22 cellular contexts compared by ENCODE assay signal in the genomic region with DNA sequence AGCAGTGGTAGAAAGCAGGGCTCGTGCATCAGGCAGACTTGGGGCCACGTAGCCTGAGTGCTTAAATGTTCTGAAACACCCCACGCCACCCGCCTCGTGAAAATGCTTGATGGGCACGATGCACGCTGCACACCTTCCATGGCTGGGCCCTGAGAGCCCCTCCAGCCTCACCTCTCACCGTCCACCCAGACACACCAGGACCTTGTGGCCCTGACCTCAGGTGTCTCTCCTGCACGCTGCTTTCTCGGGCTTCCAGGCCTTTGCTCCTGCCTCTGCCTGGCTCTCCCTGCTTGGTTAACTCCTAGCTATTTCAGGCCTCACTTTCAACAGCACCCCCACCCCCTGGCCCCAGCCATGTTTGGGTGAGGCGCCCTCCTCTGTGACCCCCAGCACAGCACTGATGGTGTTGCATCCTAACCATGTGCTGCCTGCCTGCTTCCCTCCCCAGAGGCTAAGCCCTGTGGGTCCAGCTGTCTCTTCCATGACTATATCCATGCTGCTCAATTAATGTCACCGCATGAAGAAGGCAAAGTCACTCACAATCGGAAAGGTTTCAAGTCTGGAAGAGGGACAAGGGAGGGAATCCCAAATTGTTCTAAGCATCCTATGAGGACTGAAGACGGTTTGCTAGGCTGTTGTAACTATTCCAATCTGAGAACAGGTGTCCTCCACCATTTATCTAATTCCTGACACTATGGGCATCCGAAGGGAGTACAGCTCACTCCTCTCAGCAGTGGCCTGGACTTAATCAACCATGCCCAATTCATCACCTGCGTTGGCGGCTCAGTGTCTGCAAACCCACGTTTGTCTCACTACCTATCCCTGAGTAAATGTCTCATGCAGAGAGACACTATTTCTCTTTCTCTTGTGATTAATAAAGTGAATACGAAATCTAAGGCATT.
A peak's percentile ranks its signal among the peaks of the same experiment; 100 is the strongest.
DNase-seq lines count a peak whose midpoint lies in the region; ATAC-seq and TF ChIP-seq lines count a peak whose summit lies in the region.
"Had no signal": no experiment of that assay in that cellular context is flagged by ENCODE, and none has a peak within 500 bp of the region (broad histone marks: within the 10 kb centered on the region; RNA-seq: fewer than 3 reads in every experiment).

No MANE protein-coding gene starts in this region.

- intact Hi-C loops in activated naive CD4-positive, alpha-beta T cell treated with anti-CD3 and anti-CD28 coated beads for 36 hours (cut with micrococcal nuclease), result no loop called here
- intact Hi-C loops in spleen (cut with DNase I; ENCODE audit: low total_unique reads) (no loop called here), Right ventricle myocardium inferior (cut with DNase I) (no loop called here), stomach (cut with DNase I; ENCODE audit: low total_unique reads) (no loop called here)

- no peaks in the 10 kb centered on the region for H3K9me3 ChIP-seq in T-helper 17 cell (ENCODE audit: control insufficient read depth, low read length, poor library complexity, severe bottlenecking)
- no peaks in the 10 kb centered on the region for H3K9me3 ChIP-seq in spleen
- H3K9me3 ChIP-seq in stomach, result no peaks in the 10 kb centered on the region
- H3K9me3 ChIP-seq: thyroid gland had no signal

- H3K36me3 ChIP-seq in spleen (peaks cover 5 to 100% (median 64%) of the 10 kb centered on the region in 6 donors), stomach (peaks cover 9 to 68% (median 61%) of the 10 kb centered on the region in 4 donors)
- H3K36me3 ChIP-seq: thyroid gland had no signal

- TF ChIP-seq CTCF in spleen (IDR thresholded peaks at IDR 0.05 in 8 of 11, conservative IDR thresholded peaks at IDR 0.05 in 3 of 11) (no peak), stomach (IDR thresholded peaks at IDR 0.05) (no peak)

- ATAC-seq in T-helper 17 cell (no peak), Right ventricle myocardium inferior (no peak)
- ATAC-seq: foreskin keratinocyte, PC-3 had no signal

- CTCF ChIA-PET in activated naive CD4-positive, alpha-beta T cell treated with anti-CD3 and anti-CD28 coated beads for 36 hours (lab: Charles Lee), result no interaction called here

- TF ChIP-seq POLR2A in spleen (IDR thresholded peaks at IDR 0.05) (no peak), stomach (IDR thresholded peaks at IDR 0.05) (no peak)

- peak overlapping the region in 1 of 8 donors; percentile 29 for H3K27ac ChIP-seq in spleen
- H3K27ac ChIP-seq in stomach, result no peak overlapping the region
- H3K27ac ChIP-seq: foreskin keratinocyte, hepatocyte, thyroid gland had no signal

- H3K4me3 ChIP-seq in spleen (no peak overlapping the region), stomach (no peak overlapping the region)
- H3K4me3 ChIP-seq: hepatocyte, lung, thyroid gland had no signal

- WGBS in spleen, 5 donors, result 90 to 95% (median 93%) methylated on average over 19 of the region's 19 CpGs
- 86 to 92% (median 90%) methylated on average over 19 of the region's 19 CpGs for WGBS in stomach, 5 donors

- H3K27me3 Mint-ChIP-seq in activated naive CD4-positive, alpha-beta T cell treated with anti-CD3 and anti-CD28 coated beads for 36 hours (ENCODE audit: low read depth), result no peaks in the 10 kb centered on the region
- H3K27me3 Mint-ChIP-seq in T-helper 17 cell, result no peaks in the 10 kb centered on the region

- no peak for TF ChIP-seq EP300 in stomach (IDR thresholded peaks at IDR 0.05)

- no peak overlapping the region for H3K4me3 Mint-ChIP-seq in activated naive CD4-positive, alpha-beta T cell treated with anti-CD3 and anti-CD28 coated beads for 36 hours
- no peak overlapping the region for H3K4me3 Mint-ChIP-seq in T-helper 17 cell
- H3K4me3 Mint-ChIP-seq: T-helper 2 cell treated with Interferon-gamma antibody and Interleukin-4, amounts not matched to agents 5 μg/mL and 100 μg/mL, for 36 hours had no signal

- DNase-seq in activated naive CD4-positive, alpha-beta T cell treated with anti-CD3 and anti-CD28 coated beads for 36 hours, result no peak
- DNase-seq in activated naive CD4-positive, alpha-beta T cell treated with Interleukin-2 at 50 U/mL for 16 hours, result no peak
- no peak for DNase-seq in T-helper 17 cell
- peak; percentile 90 for DNase-seq in left kidney (ENCODE audit: low read depth, low spot score)
- DNase-seq in spleen, result peak; percentile 59
- no peak for DNase-seq in Right ventricle myocardium inferior (ENCODE audit: missing footprints)
- DNase-seq in stomach, result no peak
- DNase-seq in nucleus accumbens (lab: John Stamatoyannopoulos, UW), result no peak
- DNase-seq: activated CD4-positive, CD25-positive, alpha-beta regulatory T cell; amygdala; C1 segment of cervical spinal cord; cerebellar nuclear complex; erythroblast; foreskin keratinocyte; GF-D8; PC-3; stimulated activated CD4-positive, alpha-beta T cell treated with anti-CD3 and anti-CD28 coated beads, Interleukin-1b, Interleukin-23, amount 100 ng/mL, for 48 hours; stimulated activated naive CD4-positive, alpha-beta T cell treated with Interleukin-2 at 50 U/mL for 16 hours had no signal

- peaks cover 13% of the 10 kb centered on the region for H3K36me3 Mint-ChIP-seq in activated naive CD4-positive, alpha-beta T cell treated with anti-CD3 and anti-CD28 coated beads for 36 hours (ENCODE audit: low read depth)
- peaks cover 4% of the 10 kb centered on the region for H3K36me3 Mint-ChIP-seq in T-helper 17 cell (ENCODE audit: low read depth)

- peaks cover 45% of the 10 kb centered on the region for H3K4me1 Mint-ChIP-seq in activated naive CD4-positive, alpha-beta T cell treated with anti-CD3 and anti-CD28 coated beads for 36 hours (ENCODE audit: low read depth)
- peaks cover 38% of the 10 kb centered on the region for H3K4me1 Mint-ChIP-seq in T-helper 17 cell

- peaks cover 9 to 41% (median 30%) of the 10 kb centered on the region in 6 donors for H3K4me1 ChIP-seq in spleen
- H3K4me1 ChIP-seq in stomach, result peaks cover 17 to 25% (median 24%) of the 10 kb centered on the region in 4 donors
- H3K4me1 ChIP-seq: foreskin keratinocyte had no signal

- H3K9me3 Mint-ChIP-seq in activated naive CD4-positive, alpha-beta T cell treated with anti-CD3 and anti-CD28 coated beads for 36 hours, result no peaks in the 10 kb centered on the region
- H3K9me3 Mint-ChIP-seq: T-helper 2 cell treated with Interferon-gamma antibody and Interleukin-4, amounts not matched to agents 5 μg/mL and 100 μg/mL, for 36 hours had no signal

- H3K27me3 ChIP-seq in spleen (replicated peaks in 1 of 7), result no peaks in the 10 kb centered on the region
- H3K27me3 ChIP-seq in stomach, result no peaks in the 10 kb centered on the region
- H3K27me3 ChIP-seq: foreskin keratinocyte, hepatocyte, thyroid gland had no signal

- peak overlapping the region; percentile 31 for H3K27ac Mint-ChIP-seq in activated naive CD4-positive, alpha-beta T cell treated with anti-CD3 and anti-CD28 coated beads for 36 hours
- H3K27ac Mint-ChIP-seq in T-helper 17 cell, result peak overlapping the region; percentile 99
- H3K27ac Mint-ChIP-seq: T-helper 2 cell treated with Interferon-gamma antibody and Interleukin-4, amounts not matched to agents 5 μg/mL and 100 μg/mL, for 36 hours had no signal

Comparison
In these comparisons a context has a peak if more than half of its experiments do, and no peak if none do; other contexts are left out.
1. DNase-seq: peak in left kidney (single experiment) and spleen (single experiment); none in activated naive CD4-positive, alpha-beta T cell treated with anti-CD3 and anti-CD28 coated beads for 36 hours (single experiment), activated naive CD4-positive, alpha-beta T cell treated with Interleukin-2 at 50 U/mL for 16 hours (single experiment), T-helper 17 cell (0 of 3), Right ventricle myocardium inferior (single experiment), stomach (single experiment) and nucleus accumbens (0 of 56).